In genomic region chr15:90814193-90814811, GRCh38 we compare ENCODE assay signal across 10 cellular contexts. TPM values are rescaled to one million over a fixed set of nuclear protein-coding genes. Genes with fewer than 3 reads are reported as not detected.
A peak's percentile ranks its signal among the peaks of the same experiment; 100 is the strongest.
DNase-seq lines count a peak whose midpoint lies in the region; ATAC-seq and TF ChIP-seq lines count a peak whose summit lies in the region.
"Had no signal": no experiment of that assay in that cellular context is flagged by ENCODE, and none has a peak within 500 bp of the region (broad histone marks: within the 10 kb centered on the region; RNA-seq: fewer than 3 reads in every experiment).

No MANE protein-coding gene starts in this region.

- 63 to 76% methylated on average over 12 of the region's 13 CpGs for WGBS in thyroid gland, 2 donors
- WGBS in GM23248 (ENCODE audit: low coverage in 1 of 2, low lambda C conversion rate in 2 of 2, missing lambda C conversion rate in 2 of 2), 2 experiments = 88 to 90% methylated on average over 12 to 13 of the region's 13 CpGs

- no peak for TF ChIP-seq POLR2A in thyroid gland (IDR thresholded peaks at IDR 0.05)

- H2AFZ ChIP-seq in GM23248 = no peak overlapping the region

- H4K20me1 ChIP-seq in GM23248 (ENCODE audit: insufficient read depth) = no peaks in the 10 kb centered on the region

- H3K9me3 ChIP-seq in thyroid gland (no peaks in the 10 kb centered on the region), GM23248 (ENCODE audit: low read depth) (no peaks in the 10 kb centered on the region)

- intact Hi-C loops in activated T-helper 1 cell treated with anti-CD3 and anti-CD28 coated beads, Interleukin-12 subunit alpha, Interleukin-12 subunit beta, Interleukin-2, Interleukin-4 antibody, amounts not matched to agents 30 ng/mL and 10 ng/mL and 1 ng/mL, durations not matched to agents 14 hours and 24 hours and 36 hours (cut with micrococcal nuclease) = no loop called here
- intact Hi-C loops in thyroid gland (cut with DNase I) = no loop called here

- H3F3A ChIP-seq in GM23248 (ENCODE audit: insufficient read depth) = no peaks in the 10 kb centered on the region

- H3K9ac ChIP-seq in GM23248 = no peak overlapping the region

- no peaks in the 10 kb centered on the region for H3K27me3 Mint-ChIP-seq in activated T-helper 1 cell treated with anti-CD3 and anti-CD28 coated beads, Interleukin-12 subunit alpha, Interleukin-12 subunit beta, Interleukin-2, Interleukin-4 antibody, amounts not matched to agents 30 ng/mL and 10 ng/mL and 1 ng/mL, durations not matched to agents 14 hours and 24 hours and 36 hours (ENCODE audit: insufficient read depth)
- H3K27me3 Mint-ChIP-seq: naive thymus-derived CD8-positive, alpha-beta T cell had no signal

- H3K4me3 Mint-ChIP-seq in activated T-helper 1 cell treated with anti-CD3 and anti-CD28 coated beads, Interleukin-12 subunit alpha, Interleukin-12 subunit beta, Interleukin-2, Interleukin-4 antibody, amounts not matched to agents 30 ng/mL and 10 ng/mL and 1 ng/mL, durations not matched to agents 14 hours and 24 hours and 36 hours = peak overlapping the region; percentile 46

- no peak overlapping the region for H3K4me2 ChIP-seq in GM23248 (ENCODE audit: unreplicated experiment)

- ATAC-seq in activated naive CD4-positive, alpha-beta T cell treated with anti-CD3 and anti-CD28 coated beads, Interleukin-2, amount 50 U/mL, for 72 hours = peak in 1 of 2 donors; percentile 22
- ATAC-seq in HG03469 (IDR thresholded peaks at IDR 0.05; ENCODE audit: unreplicated experiment) = no peak

- H3K27me3 ChIP-seq in thyroid gland = no peaks in the 10 kb centered on the region
- H3K27me3 ChIP-seq in GM23248 (replicated peaks; ENCODE audit: insufficient read depth) = no peaks in the 10 kb centered on the region

- H3K4me1 Mint-ChIP-seq in activated T-helper 1 cell treated with anti-CD3 and anti-CD28 coated beads, Interleukin-12 subunit alpha, Interleukin-12 subunit beta, Interleukin-2, Interleukin-4 antibody, amounts not matched to agents 30 ng/mL and 10 ng/mL and 1 ng/mL, durations not matched to agents 14 hours and 24 hours and 36 hours (ENCODE audit: low read depth) = peaks cover 93% of the 10 kb centered on the region

- H3K9me3 Mint-ChIP-seq in activated naive CD4-positive, alpha-beta T cell treated with anti-CD3 and anti-CD28 coated beads, Interleukin-2, amount 50 U/mL, for 72 hours = no peaks in the 10 kb centered on the region
- no peaks in the 10 kb centered on the region for H3K9me3 Mint-ChIP-seq in activated T-helper 1 cell treated with anti-CD3 and anti-CD28 coated beads, Interleukin-12 subunit alpha, Interleukin-12 subunit beta, Interleukin-2, Interleukin-4 antibody, amounts not matched to agents 30 ng/mL and 10 ng/mL and 1 ng/mL, durations not matched to agents 14 hours and 24 hours and 36 hours
- H3K9me3 Mint-ChIP-seq: naive thymus-derived CD8-positive, alpha-beta T cell had no signal

- H3K79me2 ChIP-seq in GM23248 (ENCODE audit: insufficient read depth) = no peaks in the 10 kb centered on the region

- TF ChIP-seq CTCF in thyroid gland (IDR thresholded peaks at IDR 0.05) = no peak

- H3K27ac ChIP-seq in thyroid gland (no peak overlapping the region), GM23248 (no peak overlapping the region)

- in situ Hi-C loops in GM23248 (cut with MboI) = no loop called here

- H3K4me1 ChIP-seq in thyroid gland = peaks cover 0 to 17% of the 10 kb centered on the region in 2 donors
- no peaks in the 10 kb centered on the region for H3K4me1 ChIP-seq in GM23248 (ENCODE audit: insufficient read depth)

- H3K36me3 ChIP-seq in thyroid gland = no peaks in the 10 kb centered on the region
- no peaks in the 10 kb centered on the region for H3K36me3 ChIP-seq in GM23248 (ENCODE audit: low read depth)

- no peak for DNase-seq in activated naive CD4-positive, alpha-beta T cell treated with anti-CD3 and anti-CD28 coated beads, Interleukin-2, amount 50 U/mL, for 72 hours (ENCODE audit: low spot score in 2 of 2)
- no peak for DNase-seq in activated naive CD4-positive, alpha-beta T cell treated with anti-CD3 and anti-CD28 coated beads, Interleukin-2, amount 50 U/mL, for 16 hours
- DNase-seq in activated T-helper 1 cell treated with anti-CD3 and anti-CD28 coated beads, Interleukin-12 subunit alpha, Interleukin-12 subunit beta, Interleukin-2, Interleukin-4 antibody, amounts not matched to agents 30 ng/mL and 10 ng/mL and 1 ng/mL, durations not matched to agents 14 hours and 24 hours and 36 hours (ENCODE audit: low spot score) = no peak
- peak; percentile 30 for DNase-seq in iris pigment epithelial cell (ENCODE audit: low read depth)
- DNase-seq in thyroid gland = peak; percentile 29 to 41
- DNase-seq in GM23248 = no peak
- DNase-seq in SIG-M5 treated with dmso at 0.1 percent for 504 hours (lab: John Stamatoyannopoulos, UW; ENCODE audit: unreplicated experiment) = no peak
- DNase-seq: SHP77 treated with DMSO at 0.1 percent for 48 hours had no signal

- H3K9me2 ChIP-seq in GM23248 (ENCODE audit: insufficient read depth) = no peaks in the 10 kb centered on the region

- H3K36me3 Mint-ChIP-seq in activated naive CD4-positive, alpha-beta T cell treated with anti-CD3 and anti-CD28 coated beads, Interleukin-2, amount 50 U/mL, for 72 hours = peaks cover 14 to 66% of the 10 kb centered on the region in 2 donors
- H3K36me3 Mint-ChIP-seq in activated T-helper 1 cell treated with anti-CD3 and anti-CD28 coated beads, Interleukin-12 subunit alpha, Interleukin-12 subunit beta, Interleukin-2, Interleukin-4 antibody, amounts not matched to agents 30 ng/mL and 10 ng/mL and 1 ng/mL, durations not matched to agents 14 hours and 24 hours and 36 hours (ENCODE audit: low read depth) = peaks cover 56% of the 10 kb centered on the region

- H3K27ac Mint-ChIP-seq in activated naive CD4-positive, alpha-beta T cell treated with anti-CD3 and anti-CD28 coated beads, Interleukin-2, amount 50 U/mL, for 72 hours = peak overlapping the region; percentile 81 to 86
- H3K27ac Mint-ChIP-seq in activated T-helper 1 cell treated with anti-CD3 and anti-CD28 coated beads, Interleukin-12 subunit alpha, Interleukin-12 subunit beta, Interleukin-2, Interleukin-4 antibody, amounts not matched to agents 30 ng/mL and 10 ng/mL and 1 ng/mL, durations not matched to agents 14 hours and 24 hours and 36 hours = peak overlapping the region; percentile 91

- H3K4me3 ChIP-seq in thyroid gland (replicated peaks in 1 of 3) (no peak overlapping the region), GM23248 (no peak overlapping the region)

RNA-seq across cellular contexts. Expression of gene FURIN, which starts 54.1 kb away (rescaled TPM):
- 100 to 1,000 TPM; 381 to 721 TPM for total RNA-seq in activated naive CD4-positive, alpha-beta T cell treated with anti-CD3 and anti-CD28 coated beads, Interleukin-2, amount 50 U/mL, for 72 hours
- total RNA-seq in activated T-helper 1 cell treated with anti-CD3 and anti-CD28 coated beads, Interleukin-12 subunit alpha, Interleukin-12 subunit beta, Interleukin-2, Interleukin-4 antibody, amounts not matched to agents 30 ng/mL and 10 ng/mL and 1 ng/mL, durations not matched to agents 14 hours and 24 hours and 36 hours = 530 and 545 TPM in 2 replicates
- total RNA-seq in thyroid gland = 100 to 1,000 TPM in 2 of 4 donors, 10 to 100 TPM in 2; 88.6 to 128 (median 102) TPM
- 48.1 and 50.8 TPM in 2 replicates for total RNA-seq in GM23248 (2014; rRNA removed; shearing (Covaris generic))
- polyA plus RNA-seq in GM23248 (2016; fragmentation: Nextera tagmentation; extraction: Ambion mirVana) = 13.0 and 13.9 TPM in 2 replicates

Comparison
In these comparisons a context has a peak if more than half of its experiments do, and no peak if none do; other contexts are left out.
1. DNase-seq: peak in iris pigment epithelial cell (single experiment) and thyroid gland (2 of 2); none in activated naive CD4-positive, alpha-beta T cell treated with anti-CD3 and anti-CD28 coated beads, Interleukin-2, amount 50 U/mL, for 72 hours (0 of 2), activated naive CD4-positive, alpha-beta T cell treated with anti-CD3 and anti-CD28 coated beads, Interleukin-2, amount 50 U/mL, for 16 hours (single experiment), activated T-helper 1 cell treated with anti-CD3 and anti-CD28 coated beads, Interleukin-12 subunit alpha, Interleukin-12 subunit beta, Interleukin-2, Interleukin-4 antibody, amounts not matched to agents 30 ng/mL and 10 ng/mL and 1 ng/mL, durations not matched to agents 14 hours and 24 hours and 36 hours (single experiment), GM23248 (single experiment) and SIG-M5 treated with dmso at 0.1 percent for 504 hours (single experiment).